ENCODE assay signal across 6 cellular contexts in genomic region chr10:97687785-97688781, GRCh38. TPM values are rescaled to one million over a fixed set of nuclear protein-coding genes. Genes with fewer than 3 reads are reported as not detected.
DNase-seq lines count a peak whose midpoint lies in the region; ATAC-seq, FAIRE-seq and TF ChIP-seq lines count a peak whose summit lies in the region.

No MANE protein-coding gene starts in this region.

- H3K9ac ChIP-seq in Karpas-422 (ENCODE audit: low read length) = peak overlapping the region; percentile 72

- 37 to 44% methylated on average over 14 of the region's 14 CpGs for WGBS in pancreas, 2 donors

- H4K20me1 ChIP-seq in Karpas-422 (ENCODE audit: insufficient read depth, low read depth, low read length) = no peaks in the 10 kb centered on the region

- H3K4me1 ChIP-seq in Karpas-422 (ENCODE audit: low read length) = peaks cover 11% of the 10 kb centered on the region
- H3K4me1 ChIP-seq in pancreas = peaks cover 15 to 43% (median 19%) of the 10 kb centered on the region in 3 donors

- no peaks in the 10 kb centered on the region for H3K27me3 ChIP-seq in Karpas-422 (ENCODE audit: low read length)
- H3K27me3 ChIP-seq in pancreas = no peaks in the 10 kb centered on the region

- H3K4me3 Mint-ChIP-seq in central memory CD8-positive, alpha-beta T cell = peak overlapping the region; percentile 83

- no peaks in the 10 kb centered on the region for H3K9me2 ChIP-seq in Karpas-422 (replicated peaks; ENCODE audit: insufficient read depth, low read length)

- H3K79me2 ChIP-seq in Karpas-422 (ENCODE audit: low read length) = no peaks in the 10 kb centered on the region

- no peak for ATAC-seq in central memory CD8-positive, alpha-beta T cell (replicated peaks; ENCODE audit: extremely low read depth, poor library complexity, severe bottlenecking)
- ATAC-seq in pancreas (no peak), HG03045 (IDR thresholded peaks at IDR 0.05; ENCODE audit: unreplicated experiment) (no peak)

- intact Hi-C loops in pancreas (cut with DNase I) = loop anchor here in 1 of 3 donors (10.0 kb wide), 1 partner anchor 47 kb away; the partner anchor contains the start of gene ZFYVE27

- H3K9me3 Mint-ChIP-seq in central memory CD8-positive, alpha-beta T cell = no peaks in the 10 kb centered on the region

- no peak for DNase-seq in Karpas-422
- DNase-seq in central memory CD8-positive, alpha-beta T cell (ENCODE audit: low spot score in 2 of 2) = no peak
- DNase-seq in pancreas = no peak
- DNase-seq in SKM-1 (lab: John Stamatoyannopoulos, UW; ENCODE audit: unreplicated experiment) = no peak
- no peak for DNase-seq in stimulated activated CD4-positive, alpha-beta T cell treated with anti-CD3 and anti-CD28 coated beads, Interleukin-12 subunit alpha, Interleukin-12 subunit beta, amount 100 ng/mL, for 4 hours

- H3K36me3 Mint-ChIP-seq in central memory CD8-positive, alpha-beta T cell (ENCODE audit: insufficient read depth) = peaks cover 5% of the 10 kb centered on the region

- H3K36me3 ChIP-seq in Karpas-422 (ENCODE audit: insufficient read depth, low read length) (no peaks in the 10 kb centered on the region), pancreas (no peaks in the 10 kb centered on the region)

- no peak for TF ChIP-seq CTCF in pancreas (IDR thresholded peaks at IDR 0.05)

- peaks cover 8% of the 10 kb centered on the region for H3K4me1 Mint-ChIP-seq in central memory CD8-positive, alpha-beta T cell

- peak overlapping the region; percentile 6 for H3K27ac Mint-ChIP-seq in central memory CD8-positive, alpha-beta T cell (ENCODE audit: low read depth)

- peak overlapping the region; percentile 73 for H3K4me2 ChIP-seq in Karpas-422 (ENCODE audit: low read depth, low read length, poor library complexity, severe bottlenecking)

- no peaks in the 10 kb centered on the region for H3K27me3 Mint-ChIP-seq in central memory CD8-positive, alpha-beta T cell

- H3K27ac ChIP-seq in Karpas-422 (ENCODE audit: low read length) (no peak overlapping the region), pancreas (peak overlapping the region; percentile 69 to 87 (median 82))

- peak overlapping the region; percentile 64 for H3K4me3 ChIP-seq in Karpas-422 (ENCODE audit: low read length)
- peak overlapping the region in 2 of 4 donors; percentile 59 to 71 for H3K4me3 ChIP-seq in pancreas

- no peak for FAIRE-seq in pancreas (lab: Jason Lieb, UNC)

- no peaks in the 10 kb centered on the region for H3K9me3 ChIP-seq in Karpas-422 (ENCODE audit: low read length)
- H3K9me3 ChIP-seq in pancreas = no peaks in the 10 kb centered on the region

- H2AFZ ChIP-seq in Karpas-422 (ENCODE audit: low read length) = peak overlapping the region; percentile 94

RNA-seq across cellular contexts. Expression of gene AVPI1, which starts 1.0 kb away (rescaled TPM):
- total RNA-seq in Karpas-422 (2014; rRNA removed; shearing (Covaris generic); ENCODE audit: low replicate concordance) = not detected in 2 replicates
- 1 to 10 TPM; 3.7 to 6.2 (median 4.6) TPM for total RNA-seq in pancreas
- 1 to 10 TPM; 4.1 to 9.1 TPM for polyA plus RNA-seq in pancreas

RNA-seq across cellular contexts. Expression of gene MARVELD1, which starts 25.4 kb away (rescaled TPM):
- total RNA-seq in Karpas-422 (2014; rRNA removed; shearing (Covaris generic); ENCODE audit: low replicate concordance) = not detected in 2 replicates
- 10 to 100 TPM in 1 of 6 donors, 1 to 10 TPM in 5; 1.8 to 11.8 (median 3.6) TPM for total RNA-seq in pancreas
- polyA plus RNA-seq in pancreas = 1 to 10 TPM; 3.8 to 7.1 TPM

RNA-seq across cellular contexts. Expression of gene PI4K2A, which starts 47.6 kb away (rescaled TPM):
- 4.4 and 8.3 TPM in 2 replicates for total RNA-seq in Karpas-422 (2014; rRNA removed; shearing (Covaris generic); ENCODE audit: low replicate concordance)
- total RNA-seq in pancreas = 1 to 10 TPM; 2.2 to 8.9 (median 3.4) TPM
- polyA plus RNA-seq in pancreas = 1 to 10 TPM; 3.4 to 5.4 TPM

RNA-seq across cellular contexts. Expression of gene ZFYVE27, which starts 48.8 kb away (rescaled TPM):
- 16.9 and 19.6 TPM in 2 replicates for total RNA-seq in Karpas-422 (2014; rRNA removed; shearing (Covaris generic); ENCODE audit: low replicate concordance)
- total RNA-seq in pancreas = 10 to 100 TPM; 11.9 to 23.6 (median 14.3) TPM
- polyA plus RNA-seq in pancreas = 10 to 100 TPM; 22.3 to 34.9 TPM

RNA-seq across cellular contexts. Expression of gene MORN4, which starts 54.8 kb away (rescaled TPM):
- not detected in 2 replicates for total RNA-seq in Karpas-422 (2014; rRNA removed; shearing (Covaris generic); ENCODE audit: low replicate concordance)
- 1 to 10 TPM; 3.3 to 6.4 (median 4.5) TPM for total RNA-seq in pancreas
- polyA plus RNA-seq in pancreas = 1 to 10 TPM; 4.8 to 8.9 TPM
